ENCODE assay signal across 8 cellular contexts in genomic region chr17:81926451-81927144, GRCh38. TPM values are rescaled to one million over a fixed set of nuclear protein-coding genes. Genes with fewer than 3 reads are reported as not detected.
DNase-seq lines count a peak whose midpoint lies in the region; ATAC-seq and TF ChIP-seq lines count a peak whose summit lies in the region.

No MANE protein-coding gene starts in this region.

- H3K4me3 Mint-ChIP-seq in T-cell = peak overlapping the region; percentile 81 to 90 (median 83)

- no peak for TF ChIP-seq CTCF in AG09309 (IDR thresholded peaks at IDR 0.05; ENCODE audit: control insufficient read depth, insufficient read depth, low read depth, low read length, missing control alignments)
- TF ChIP-seq CTCF in right atrium auricular region (IDR thresholded peaks at IDR 0.05) = no peak

- peaks cover 16% of the 10 kb centered on the region for H3K27me3 ChIP-seq in HUES64 (ENCODE audit: insufficient read depth, low read length)
- no peaks in the 10 kb centered on the region for H3K27me3 ChIP-seq in right atrium auricular region

- POLR2A ChIA-PET in T-cell (lab: Charles Lee) = no interaction called here

- peak; percentile 15 for ATAC-seq in GM19025 (IDR thresholded peaks at IDR 0.05; ENCODE audit: low read depth, unreplicated experiment)
- peak; percentile 25 to 35 (median 28) for ATAC-seq in T-cell (replicated peaks in 1 of 4)

- peaks cover 0 to 18% of the 10 kb centered on the region in 2 donors for H3K27me3 Mint-ChIP-seq in T-cell

- peaks cover 21 to 37% (median 22%) of the 10 kb centered on the region in 3 donors for H3K4me1 Mint-ChIP-seq in T-cell

- peak overlapping the region; percentile 78 for H3K4me3 ChIP-seq in AG09309 (ENCODE audit: control insufficient read depth, low read depth, low read length)
- peak overlapping the region; percentile 65 for H3K4me3 ChIP-seq in HUES64 (ENCODE audit: low read length)
- H3K4me3 ChIP-seq in right atrium auricular region = peak overlapping the region; percentile 94 to 98

- DNase-seq in AG09309 (ENCODE audit: low read depth) (peak; percentile 35), T-cell (peak in 28 of 34 experiments; percentile 16 to 56 (median 38)), anterior cingulate cortex (lab: John Stamatoyannopoulos, UW) (peak in 41 of 58 donors; percentile 13 to 65 (median 45)), right atrium auricular region (ENCODE audit: low spot score) (peak; percentile 89), retina (peak; percentile 39), NCI-H128 (lab: John Stamatoyannopoulos, UW; ENCODE audit: unreplicated experiment) (no peak)

- 1% methylated on average over 44 of the region's 44 CpGs for WGBS in HUES64

- H3K9me3 ChIP-seq in HUES64 (ENCODE audit: insufficient read depth, low read depth, low read length) (no peaks in the 10 kb centered on the region), right atrium auricular region (no peaks in the 10 kb centered on the region)

- H3K36me3 ChIP-seq in HUES64 (ENCODE audit: insufficient read depth, low read length) (peaks cover 12% of the 10 kb centered on the region), right atrium auricular region (peaks cover 11% of the 10 kb centered on the region)

- H3K9ac ChIP-seq in HUES64 (ENCODE audit: low read depth, low read length) = peak overlapping the region; percentile 74

- CTCF ChIA-PET in T-cell (lab: Charles Lee) = no interaction called here

- no peaks in the 10 kb centered on the region for H3K36me3 Mint-ChIP-seq in T-cell

- peak overlapping the region; percentile 88 to 89 for H3K27ac Mint-ChIP-seq in T-cell

- H3K4me1 ChIP-seq in HUES64 (ENCODE audit: insufficient read depth, low read length) (peaks cover 26% of the 10 kb centered on the region), right atrium auricular region (peaks cover 0 to 60% of the 10 kb centered on the region in 2 donors)

- H3K9me3 Mint-ChIP-seq in T-cell = no peaks in the 10 kb centered on the region

- H3K27ac ChIP-seq in HUES64 (ENCODE audit: low read depth, low read length) = peak overlapping the region; percentile 84
- H3K27ac ChIP-seq in right atrium auricular region = peak overlapping the region; percentile 94 to 98

RNA-seq across cellular contexts. Expression of gene MAFG, which starts 0.9 kb away (rescaled TPM):
- polyA plus RNA-seq in HUES64 (2013, experiment 1 of 2) = 14.7 TPM
- polyA plus RNA-seq in HUES64 (2013, experiment 2 of 2) = 16.4 TPM
- total RNA-seq in T-cell (10 to 100 TPM; 10.6 to 24.8 (median 18.8) TPM), right atrium auricular region (10 to 100 TPM; 21.8 to 26.5 TPM)

RNA-seq across cellular contexts. Expression of gene SIRT7, which starts 8.6 kb away (rescaled TPM):
- polyA plus RNA-seq in HUES64 (2013, experiment 1 of 2) = 12.9 TPM
- polyA plus RNA-seq in HUES64 (2013, experiment 2 of 2) = 10.5 TPM
- total RNA-seq in T-cell (10 to 100 TPM; 54.3 to 96.2 (median 77.4) TPM), right atrium auricular region (1 to 10 TPM; 2.8 to 4.9 TPM)

RNA-seq across cellular contexts. Expression of gene PYCR1, which starts 10.5 kb away (rescaled TPM):
- polyA plus RNA-seq in HUES64 (2013, experiment 1 of 2) = 87.7 TPM
- 88.3 TPM for polyA plus RNA-seq in HUES64 (2013, experiment 2 of 2)
- total RNA-seq in T-cell (10 to 100 TPM in 2 of 5 donors, 1 to 10 TPM in 2, under 1 TPM in 1; 0.93 to 15.4 (median 8.2) TPM), right atrium auricular region (10 to 100 TPM in 1 of 2 donors, 1 to 10 TPM in 1; 8.3 to 10.2 TPM)

RNA-seq across cellular contexts. Expression of gene PCYT2, which starts 15.4 kb away (rescaled TPM):
- 37.6 TPM for polyA plus RNA-seq in HUES64 (2013, experiment 1 of 2)
- polyA plus RNA-seq in HUES64 (2013, experiment 2 of 2) = 35.9 TPM
- 10 to 100 TPM; 24.5 to 55.2 (median 48.2) TPM for total RNA-seq in T-cell
- total RNA-seq in right atrium auricular region = 10 to 100 TPM; 23.3 to 26.1 TPM

RNA-seq across cellular contexts. Expression of gene MYADML2, which starts 20.4 kb away (rescaled TPM):
- 0.10 TPM for polyA plus RNA-seq in HUES64 (2013, experiment 1 of 2)
- not detected for polyA plus RNA-seq in HUES64 (2013, experiment 2 of 2)
- total RNA-seq in T-cell (not detected), right atrium auricular region (1 to 10 TPM in 1 of 2 donors, under 1 TPM in 1; 0.55 to 1.4 TPM)

Comparison
In these comparisons a context has a peak if more than half of its experiments do, and no peak if none do; other contexts are left out.
1. RNA of gene SIRT7, which starts 8.6 kb away (total RNA-seq): 54.3 to 96.2 TPM in T-cell; 2.8 to 4.9 TPM in right atrium auricular region; every median in the first group is over 4 times any median in the second.
2. Peak in every context shown above with its lines, with median percentiles within 50 percentile points of each other: H3K4me3 ChIP-seq.